ENCODE assay signal across 1 cellular context in the genomic region with DNA sequence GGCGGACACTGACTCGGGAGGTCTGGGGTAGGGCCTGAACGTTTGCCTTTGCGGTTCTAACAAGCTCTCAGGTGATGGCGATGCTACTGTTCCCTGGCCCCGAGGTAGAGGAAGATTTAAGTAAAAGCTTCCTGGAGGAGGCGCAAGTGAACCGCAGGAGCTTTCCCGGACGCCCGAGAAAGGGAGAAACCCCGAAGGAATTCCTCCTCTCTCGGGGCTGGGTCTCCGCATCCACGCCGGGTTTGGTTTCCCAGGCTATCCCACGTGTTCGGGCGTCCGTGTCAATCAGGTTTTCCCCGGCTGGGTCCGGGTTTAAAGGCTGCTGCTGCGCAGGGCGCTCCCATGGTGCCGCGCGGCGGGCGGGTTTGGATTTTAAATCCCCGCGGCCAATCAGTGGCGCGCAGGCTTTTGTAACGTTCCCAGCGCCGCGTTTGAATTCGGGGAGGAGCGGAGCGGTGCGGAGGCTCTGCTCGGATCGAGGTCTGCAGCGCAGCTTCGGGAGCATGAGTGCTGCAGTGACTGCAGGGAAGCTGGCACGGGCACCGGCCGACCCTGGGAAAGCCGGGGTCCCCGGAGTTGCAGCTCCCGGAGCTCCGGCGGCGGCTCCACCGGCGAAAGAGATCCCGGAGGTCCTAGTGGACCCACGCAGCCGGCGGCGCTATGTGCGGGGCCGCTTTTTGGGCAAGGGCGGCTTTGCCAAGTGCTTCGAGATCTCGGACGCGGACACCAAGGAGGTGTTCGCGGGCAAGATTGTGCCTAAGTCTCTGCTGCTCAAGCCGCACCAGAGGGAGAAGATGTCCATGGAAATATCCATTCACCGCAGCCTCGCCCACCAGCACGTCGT.
TF ChIP-seq lines count a peak whose summit lies in the region.

A gene (plus strand): TSS at position 460 of the 844 bp plus-strand sequence. CDS start 44 bp downstream, at position 504.

TF ChIP-seq in WTC11, 78 proteins besides CTCF, POLR2A, EP300 and RAD21 (continued from another document and continues in another):
- TF ChIP-seq, protein P1, sequence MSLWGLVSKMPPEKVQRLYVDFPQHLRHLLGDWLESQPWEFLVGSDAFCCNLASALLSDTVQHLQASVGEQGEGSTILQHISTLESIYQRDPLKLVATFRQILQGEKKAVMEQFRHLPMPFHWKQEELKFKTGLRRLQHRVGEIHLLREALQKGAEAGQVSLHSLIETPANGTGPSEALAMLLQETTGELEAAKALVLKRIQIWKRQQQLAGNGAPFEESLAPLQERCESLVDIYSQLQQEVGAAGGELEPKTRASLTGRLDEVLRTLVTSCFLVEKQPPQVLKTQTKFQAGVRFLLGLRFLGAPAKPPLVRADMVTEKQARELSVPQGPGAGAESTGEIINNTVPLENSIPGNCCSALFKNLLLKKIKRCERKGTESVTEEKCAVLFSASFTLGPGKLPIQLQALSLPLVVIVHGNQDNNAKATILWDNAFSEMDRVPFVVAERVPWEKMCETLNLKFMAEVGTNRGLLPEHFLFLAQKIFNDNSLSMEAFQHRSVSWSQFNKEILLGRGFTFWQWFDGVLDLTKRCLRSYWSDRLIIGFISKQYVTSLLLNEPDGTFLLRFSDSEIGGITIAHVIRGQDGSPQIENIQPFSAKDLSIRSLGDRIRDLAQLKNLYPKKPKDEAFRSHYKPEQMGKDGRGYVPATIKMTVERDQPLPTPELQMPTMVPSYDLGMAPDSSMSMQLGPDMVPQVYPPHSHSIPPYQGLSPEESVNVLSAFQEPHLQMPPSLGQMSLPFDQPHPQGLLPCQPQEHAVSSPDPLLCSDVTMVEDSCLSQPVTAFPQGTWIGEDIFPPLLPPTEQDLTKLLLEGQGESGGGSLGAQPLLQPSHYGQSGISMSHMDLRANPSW (CRISPR knock-in tag; conservative IDR thresholded peaks at IDR 0.05; ENCODE audit: low read depth) = no peak
- TF ChIP-seq, protein P2, sequence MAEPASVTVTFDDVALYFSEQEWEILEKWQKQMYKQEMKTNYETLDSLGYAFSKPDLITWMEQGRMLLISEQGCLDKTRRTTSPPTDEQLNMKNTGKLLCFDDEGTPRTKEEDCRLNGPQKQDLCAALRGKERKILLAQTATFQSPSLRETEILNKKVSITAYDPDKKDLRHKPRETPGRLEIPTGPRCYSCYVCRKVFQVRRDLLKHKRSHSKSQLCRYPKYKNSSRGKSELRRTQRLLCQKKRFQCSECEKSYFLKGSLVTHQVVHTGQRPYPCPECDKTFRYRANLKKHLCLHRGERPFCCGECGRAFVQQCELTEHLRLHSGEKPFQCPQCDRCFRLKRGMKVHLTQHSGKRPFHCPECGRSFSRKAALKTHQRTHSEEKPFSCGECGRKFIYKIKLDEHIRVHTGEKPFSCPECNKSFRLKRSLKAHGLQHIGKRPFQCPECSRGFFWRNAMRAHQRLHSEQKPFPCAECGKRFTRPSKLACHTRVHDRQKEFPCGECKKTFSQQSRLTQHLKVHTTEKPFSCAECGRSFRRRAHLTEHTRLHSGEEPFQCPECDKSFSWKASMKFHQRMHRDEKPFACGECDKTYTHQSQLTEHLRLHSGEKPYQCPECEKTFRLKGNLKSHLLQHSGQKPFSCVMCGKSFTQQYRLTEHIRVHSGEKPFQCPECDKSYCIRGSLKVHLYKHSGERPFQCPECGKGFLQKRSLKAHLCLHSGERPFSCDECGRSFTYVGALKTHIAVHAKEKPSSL (CRISPR knock-in tag; conservative IDR thresholded peaks at IDR 0.05) = no peak
- TF ChIP-seq, protein P3, sequence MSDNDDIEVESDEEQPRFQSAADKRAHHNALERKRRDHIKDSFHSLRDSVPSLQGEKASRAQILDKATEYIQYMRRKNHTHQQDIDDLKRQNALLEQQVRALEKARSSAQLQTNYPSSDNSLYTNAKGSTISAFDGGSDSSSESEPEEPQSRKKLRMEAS (CRISPR knock-in tag; IDR thresholded peaks at IDR 0.05) = peak; percentile 91
- TF ChIP-seq TCF7 (CRISPR knock-in tag; IDR thresholded peaks at IDR 0.05; ENCODE audit: low read depth) (peak; percentile 25; the same call in 1 of the 2 replicates), MXD4 (CRISPR knock-in tag; IDR thresholded peaks at IDR 0.05; ENCODE audit: borderline replicate concordance) (no peak), RORB (CRISPR knock-in tag; IDR thresholded peaks at IDR 0.05) (no peak), HMGA2 (CRISPR knock-in tag; IDR thresholded peaks at IDR 0.05) (no peak), TP53 (CRISPR knock-in tag; IDR thresholded peaks at IDR 0.05) (peak; percentile 75; the same call in 1 of the 2 replicates), JUN (CRISPR knock-in tag; IDR thresholded peaks at IDR 0.05) (no peak), ZNF232 (CRISPR knock-in tag; IDR thresholded peaks at IDR 0.05) (peak; percentile 76; the same call in 1 of the 2 replicates), CBFB (CRISPR knock-in tag; IDR thresholded peaks at IDR 0.05; ENCODE audit: low read depth) (no peak), FOXP1 (CRISPR knock-in tag; IDR thresholded peaks at IDR 0.05; ENCODE audit: borderline replicate concordance) (peak; percentile 81), OVOL2 (CRISPR knock-in tag; IDR thresholded peaks at IDR 0.05; ENCODE audit: borderline replicate concordance) (no peak), ZNF416 (CRISPR knock-in tag; IDR thresholded peaks at IDR 0.05) (no peak), SP1 (CRISPR knock-in tag; conservative IDR thresholded peaks at IDR 0.05) (peak; percentile 57), ZNF396 (CRISPR knock-in tag; IDR thresholded peaks at IDR 0.05; ENCODE audit: borderline replicate concordance) (no peak), ZNF317 (CRISPR knock-in tag; IDR thresholded peaks at IDR 0.05; ENCODE audit: borderline replicate concordance, low read depth) (peak; percentile 73; the same call in 1 of the 2 replicates), CREM (CRISPR knock-in tag; IDR thresholded peaks at IDR 0.05) (peak; percentile 86), ZNF263 (CRISPR knock-in tag; IDR thresholded peaks at IDR 0.05; ENCODE audit: low read depth) (peak; percentile 69; the same call in 1 of the 2 replicates)
- TF ChIP-seq, protein P4, sequence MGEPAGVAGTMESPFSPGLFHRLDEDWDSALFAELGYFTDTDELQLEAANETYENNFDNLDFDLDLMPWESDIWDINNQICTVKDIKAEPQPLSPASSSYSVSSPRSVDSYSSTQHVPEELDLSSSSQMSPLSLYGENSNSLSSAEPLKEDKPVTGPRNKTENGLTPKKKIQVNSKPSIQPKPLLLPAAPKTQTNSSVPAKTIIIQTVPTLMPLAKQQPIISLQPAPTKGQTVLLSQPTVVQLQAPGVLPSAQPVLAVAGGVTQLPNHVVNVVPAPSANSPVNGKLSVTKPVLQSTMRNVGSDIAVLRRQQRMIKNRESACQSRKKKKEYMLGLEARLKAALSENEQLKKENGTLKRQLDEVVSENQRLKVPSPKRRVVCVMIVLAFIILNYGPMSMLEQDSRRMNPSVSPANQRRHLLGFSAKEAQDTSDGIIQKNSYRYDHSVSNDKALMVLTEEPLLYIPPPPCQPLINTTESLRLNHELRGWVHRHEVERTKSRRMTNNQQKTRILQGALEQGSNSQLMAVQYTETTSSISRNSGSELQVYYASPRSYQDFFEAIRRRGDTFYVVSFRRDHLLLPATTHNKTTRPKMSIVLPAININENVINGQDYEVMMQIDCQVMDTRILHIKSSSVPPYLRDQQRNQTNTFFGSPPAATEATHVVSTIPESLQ (CRISPR knock-in tag; IDR thresholded peaks at IDR 0.05) = no peak
- TF ChIP-seq, protein P5, sequence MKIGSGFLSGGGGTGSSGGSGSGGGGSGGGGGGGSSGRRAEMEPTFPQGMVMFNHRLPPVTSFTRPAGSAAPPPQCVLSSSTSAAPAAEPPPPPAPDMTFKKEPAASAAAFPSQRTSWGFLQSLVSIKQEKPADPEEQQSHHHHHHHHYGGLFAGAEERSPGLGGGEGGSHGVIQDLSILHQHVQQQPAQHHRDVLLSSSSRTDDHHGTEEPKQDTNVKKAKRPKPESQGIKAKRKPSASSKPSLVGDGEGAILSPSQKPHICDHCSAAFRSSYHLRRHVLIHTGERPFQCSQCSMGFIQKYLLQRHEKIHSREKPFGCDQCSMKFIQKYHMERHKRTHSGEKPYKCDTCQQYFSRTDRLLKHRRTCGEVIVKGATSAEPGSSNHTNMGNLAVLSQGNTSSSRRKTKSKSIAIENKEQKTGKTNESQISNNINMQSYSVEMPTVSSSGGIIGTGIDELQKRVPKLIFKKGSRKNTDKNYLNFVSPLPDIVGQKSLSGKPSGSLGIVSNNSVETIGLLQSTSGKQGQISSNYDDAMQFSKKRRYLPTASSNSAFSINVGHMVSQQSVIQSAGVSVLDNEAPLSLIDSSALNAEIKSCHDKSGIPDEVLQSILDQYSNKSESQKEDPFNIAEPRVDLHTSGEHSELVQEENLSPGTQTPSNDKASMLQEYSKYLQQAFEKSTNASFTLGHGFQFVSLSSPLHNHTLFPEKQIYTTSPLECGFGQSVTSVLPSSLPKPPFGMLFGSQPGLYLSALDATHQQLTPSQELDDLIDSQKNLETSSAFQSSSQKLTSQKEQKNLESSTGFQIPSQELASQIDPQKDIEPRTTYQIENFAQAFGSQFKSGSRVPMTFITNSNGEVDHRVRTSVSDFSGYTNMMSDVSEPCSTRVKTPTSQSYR (CRISPR knock-in tag; IDR thresholded peaks at IDR 0.05) = peak; percentile 76
- TF ChIP-seq, protein P6, sequence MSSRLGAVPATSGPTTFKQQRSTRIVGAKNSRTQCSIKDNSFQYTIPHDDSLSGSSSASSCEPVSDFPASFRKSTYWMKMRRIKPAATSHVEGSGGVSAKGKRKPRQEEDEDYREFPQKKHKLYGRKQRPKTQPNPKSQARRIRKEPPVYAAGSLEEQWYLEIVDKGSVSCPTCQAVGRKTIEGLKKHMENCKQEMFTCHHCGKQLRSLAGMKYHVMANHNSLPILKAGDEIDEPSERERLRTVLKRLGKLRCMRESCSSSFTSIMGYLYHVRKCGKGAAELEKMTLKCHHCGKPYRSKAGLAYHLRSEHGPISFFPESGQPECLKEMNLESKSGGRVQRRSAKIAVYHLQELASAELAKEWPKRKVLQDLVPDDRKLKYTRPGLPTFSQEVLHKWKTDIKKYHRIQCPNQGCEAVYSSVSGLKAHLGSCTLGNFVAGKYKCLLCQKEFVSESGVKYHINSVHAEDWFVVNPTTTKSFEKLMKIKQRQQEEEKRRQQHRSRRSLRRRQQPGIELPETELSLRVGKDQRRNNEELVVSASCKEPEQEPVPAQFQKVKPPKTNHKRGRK (CRISPR knock-in tag; IDR thresholded peaks at IDR 0.05; ENCODE audit: borderline replicate concordance) = no peak
- TF ChIP-seq, protein P7, sequence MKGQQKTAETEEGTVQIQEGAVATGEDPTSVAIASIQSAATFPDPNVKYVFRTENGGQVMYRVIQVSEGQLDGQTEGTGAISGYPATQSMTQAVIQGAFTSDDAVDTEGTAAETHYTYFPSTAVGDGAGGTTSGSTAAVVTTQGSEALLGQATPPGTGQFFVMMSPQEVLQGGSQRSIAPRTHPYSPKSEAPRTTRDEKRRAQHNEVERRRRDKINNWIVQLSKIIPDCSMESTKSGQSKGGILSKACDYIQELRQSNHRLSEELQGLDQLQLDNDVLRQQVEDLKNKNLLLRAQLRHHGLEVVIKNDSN (CRISPR knock-in tag; IDR thresholded peaks at IDR 0.05) = peak; percentile 75
- TF ChIP-seq, protein P8, sequence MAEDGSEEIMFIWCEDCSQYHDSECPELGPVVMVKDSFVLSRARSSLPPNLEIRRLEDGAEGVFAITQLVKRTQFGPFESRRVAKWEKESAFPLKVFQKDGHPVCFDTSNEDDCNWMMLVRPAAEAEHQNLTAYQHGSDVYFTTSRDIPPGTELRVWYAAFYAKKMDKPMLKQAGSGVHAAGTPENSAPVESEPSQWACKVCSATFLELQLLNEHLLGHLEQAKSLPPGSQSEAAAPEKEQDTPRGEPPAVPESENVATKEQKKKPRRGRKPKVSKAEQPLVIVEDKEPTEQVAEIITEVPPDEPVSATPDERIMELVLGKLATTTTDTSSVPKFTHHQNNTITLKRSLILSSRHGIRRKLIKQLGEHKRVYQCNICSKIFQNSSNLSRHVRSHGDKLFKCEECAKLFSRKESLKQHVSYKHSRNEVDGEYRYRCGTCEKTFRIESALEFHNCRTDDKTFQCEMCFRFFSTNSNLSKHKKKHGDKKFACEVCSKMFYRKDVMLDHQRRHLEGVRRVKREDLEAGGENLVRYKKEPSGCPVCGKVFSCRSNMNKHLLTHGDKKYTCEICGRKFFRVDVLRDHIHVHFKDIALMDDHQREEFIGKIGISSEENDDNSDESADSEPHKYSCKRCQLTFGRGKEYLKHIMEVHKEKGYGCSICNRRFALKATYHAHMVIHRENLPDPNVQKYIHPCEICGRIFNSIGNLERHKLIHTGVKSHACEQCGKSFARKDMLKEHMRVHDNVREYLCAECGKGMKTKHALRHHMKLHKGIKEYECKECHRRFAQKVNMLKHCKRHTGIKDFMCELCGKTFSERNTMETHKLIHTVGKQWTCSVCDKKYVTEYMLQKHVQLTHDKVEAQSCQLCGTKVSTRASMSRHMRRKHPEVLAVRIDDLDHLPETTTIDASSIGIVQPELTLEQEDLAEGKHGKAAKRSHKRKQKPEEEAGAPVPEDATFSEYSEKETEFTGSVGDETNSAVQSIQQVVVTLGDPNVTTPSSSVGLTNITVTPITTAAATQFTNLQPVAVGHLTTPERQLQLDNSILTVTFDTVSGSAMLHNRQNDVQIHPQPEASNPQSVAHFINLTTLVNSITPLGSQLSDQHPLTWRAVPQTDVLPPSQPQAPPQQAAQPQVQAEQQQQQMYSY (CRISPR knock-in tag; IDR thresholded peaks at IDR 0.05) = no peak
- TF ChIP-seq, protein P9, sequence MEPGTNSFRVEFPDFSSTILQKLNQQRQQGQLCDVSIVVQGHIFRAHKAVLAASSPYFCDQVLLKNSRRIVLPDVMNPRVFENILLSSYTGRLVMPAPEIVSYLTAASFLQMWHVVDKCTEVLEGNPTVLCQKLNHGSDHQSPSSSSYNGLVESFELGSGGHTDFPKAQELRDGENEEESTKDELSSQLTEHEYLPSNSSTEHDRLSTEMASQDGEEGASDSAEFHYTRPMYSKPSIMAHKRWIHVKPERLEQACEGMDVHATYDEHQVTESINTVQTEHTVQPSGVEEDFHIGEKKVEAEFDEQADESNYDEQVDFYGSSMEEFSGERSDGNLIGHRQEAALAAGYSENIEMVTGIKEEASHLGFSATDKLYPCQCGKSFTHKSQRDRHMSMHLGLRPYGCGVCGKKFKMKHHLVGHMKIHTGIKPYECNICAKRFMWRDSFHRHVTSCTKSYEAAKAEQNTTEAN (CRISPR knock-in tag; IDR thresholded peaks at IDR 0.05) = no peak
- TF ChIP-seq, protein P10, sequence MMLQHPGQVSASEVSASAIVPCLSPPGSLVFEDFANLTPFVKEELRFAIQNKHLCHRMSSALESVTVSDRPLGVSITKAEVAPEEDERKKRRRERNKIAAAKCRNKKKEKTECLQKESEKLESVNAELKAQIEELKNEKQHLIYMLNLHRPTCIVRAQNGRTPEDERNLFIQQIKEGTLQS (CRISPR knock-in tag; conservative IDR thresholded peaks at IDR 0.05) = no peak
- TF ChIP-seq, protein P11, sequence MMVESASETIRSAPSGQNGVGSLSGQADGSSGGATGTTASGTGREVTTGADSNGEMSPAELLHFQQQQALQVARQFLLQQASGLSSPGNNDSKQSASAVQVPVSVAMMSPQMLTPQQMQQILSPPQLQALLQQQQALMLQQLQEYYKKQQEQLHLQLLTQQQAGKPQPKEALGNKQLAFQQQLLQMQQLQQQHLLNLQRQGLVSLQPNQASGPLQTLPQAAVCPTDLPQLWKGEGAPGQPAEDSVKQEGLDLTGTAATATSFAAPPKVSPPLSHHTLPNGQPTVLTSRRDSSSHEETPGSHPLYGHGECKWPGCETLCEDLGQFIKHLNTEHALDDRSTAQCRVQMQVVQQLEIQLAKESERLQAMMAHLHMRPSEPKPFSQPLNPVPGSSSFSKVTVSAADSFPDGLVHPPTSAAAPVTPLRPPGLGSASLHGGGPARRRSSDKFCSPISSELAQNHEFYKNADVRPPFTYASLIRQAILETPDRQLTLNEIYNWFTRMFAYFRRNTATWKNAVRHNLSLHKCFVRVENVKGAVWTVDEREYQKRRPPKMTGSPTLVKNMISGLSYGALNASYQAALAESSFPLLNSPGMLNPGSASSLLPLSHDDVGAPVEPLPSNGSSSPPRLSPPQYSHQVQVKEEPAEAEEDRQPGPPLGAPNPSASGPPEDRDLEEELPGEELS (CRISPR knock-in tag; IDR thresholded peaks at IDR 0.05) = no peak
- TF ChIP-seq, protein P12, sequence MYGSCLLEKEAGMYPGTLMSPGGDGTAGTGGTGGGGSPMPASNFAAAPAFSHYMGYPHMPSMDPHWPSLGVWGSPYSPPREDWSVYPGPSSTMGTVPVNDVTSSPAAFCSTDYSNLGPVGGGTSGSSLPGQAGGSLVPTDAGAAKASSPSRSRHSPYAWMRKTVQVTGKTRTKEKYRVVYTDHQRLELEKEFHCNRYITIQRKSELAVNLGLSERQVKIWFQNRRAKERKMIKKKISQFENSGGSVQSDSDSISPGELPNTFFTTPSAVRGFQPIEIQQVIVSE (CRISPR knock-in tag; IDR thresholded peaks at IDR 0.05; ENCODE audit: borderline replicate concordance) = no peak
